In genomic region chr5:142745268-142745667, GRCh38 we compare ENCODE assay signal across 1 cellular context.
TF ChIP-seq lines count a peak whose summit lies in the region.

No MANE protein-coding gene starts in this region.

TF ChIP-seq in WTC11, 78 proteins besides CTCF, POLR2A, EP300 and RAD21 (continued from another document):
- TF ChIP-seq, protein P1, sequence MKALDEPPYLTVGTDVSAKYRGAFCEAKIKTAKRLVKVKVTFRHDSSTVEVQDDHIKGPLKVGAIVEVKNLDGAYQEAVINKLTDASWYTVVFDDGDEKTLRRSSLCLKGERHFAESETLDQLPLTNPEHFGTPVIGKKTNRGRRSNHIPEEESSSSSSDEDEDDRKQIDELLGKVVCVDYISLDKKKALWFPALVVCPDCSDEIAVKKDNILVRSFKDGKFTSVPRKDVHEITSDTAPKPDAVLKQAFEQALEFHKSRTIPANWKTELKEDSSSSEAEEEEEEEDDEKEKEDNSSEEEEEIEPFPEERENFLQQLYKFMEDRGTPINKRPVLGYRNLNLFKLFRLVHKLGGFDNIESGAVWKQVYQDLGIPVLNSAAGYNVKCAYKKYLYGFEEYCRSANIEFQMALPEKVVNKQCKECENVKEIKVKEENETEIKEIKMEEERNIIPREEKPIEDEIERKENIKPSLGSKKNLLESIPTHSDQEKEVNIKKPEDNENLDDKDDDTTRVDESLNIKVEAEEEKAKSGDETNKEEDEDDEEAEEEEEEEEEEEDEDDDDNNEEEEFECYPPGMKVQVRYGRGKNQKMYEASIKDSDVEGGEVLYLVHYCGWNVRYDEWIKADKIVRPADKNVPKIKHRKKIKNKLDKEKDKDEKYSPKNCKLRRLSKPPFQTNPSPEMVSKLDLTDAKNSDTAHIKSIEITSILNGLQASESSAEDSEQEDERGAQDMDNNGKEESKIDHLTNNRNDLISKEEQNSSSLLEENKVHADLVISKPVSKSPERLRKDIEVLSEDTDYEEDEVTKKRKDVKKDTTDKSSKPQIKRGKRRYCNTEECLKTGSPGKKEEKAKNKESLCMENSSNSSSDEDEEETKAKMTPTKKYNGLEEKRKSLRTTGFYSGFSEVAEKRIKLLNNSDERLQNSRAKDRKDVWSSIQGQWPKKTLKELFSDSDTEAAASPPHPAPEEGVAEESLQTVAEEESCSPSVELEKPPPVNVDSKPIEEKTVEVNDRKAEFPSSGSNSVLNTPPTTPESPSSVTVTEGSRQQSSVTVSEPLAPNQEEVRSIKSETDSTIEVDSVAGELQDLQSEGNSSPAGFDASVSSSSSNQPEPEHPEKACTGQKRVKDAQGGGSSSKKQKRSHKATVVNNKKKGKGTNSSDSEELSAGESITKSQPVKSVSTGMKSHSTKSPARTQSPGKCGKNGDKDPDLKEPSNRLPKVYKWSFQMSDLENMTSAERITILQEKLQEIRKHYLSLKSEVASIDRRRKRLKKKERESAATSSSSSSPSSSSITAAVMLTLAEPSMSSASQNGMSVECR (CRISPR knock-in tag; IDR thresholded peaks at IDR 0.05; ENCODE audit: borderline replicate concordance), result no peak
- no peak for TF ChIP-seq ZBTB21 (CRISPR knock-in tag; IDR thresholded peaks at IDR 0.05; ENCODE audit: borderline replicate concordance)
- TF ChIP-seq MLX (CRISPR knock-in tag; IDR thresholded peaks at IDR 0.05), result no peak
- TF ChIP-seq PREB (CRISPR knock-in tag; IDR thresholded peaks at IDR 0.05; ENCODE audit: borderline replicate concordance), result no peak
- TF ChIP-seq NR2C2 (CRISPR knock-in tag; IDR thresholded peaks at IDR 0.05), result no peak
- TF ChIP-seq, protein P2, sequence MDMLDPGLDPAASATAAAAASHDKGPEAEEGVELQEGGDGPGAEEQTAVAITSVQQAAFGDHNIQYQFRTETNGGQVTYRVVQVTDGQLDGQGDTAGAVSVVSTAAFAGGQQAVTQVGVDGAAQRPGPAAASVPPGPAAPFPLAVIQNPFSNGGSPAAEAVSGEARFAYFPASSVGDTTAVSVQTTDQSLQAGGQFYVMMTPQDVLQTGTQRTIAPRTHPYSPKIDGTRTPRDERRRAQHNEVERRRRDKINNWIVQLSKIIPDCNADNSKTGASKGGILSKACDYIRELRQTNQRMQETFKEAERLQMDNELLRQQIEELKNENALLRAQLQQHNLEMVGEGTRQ (CRISPR knock-in tag; IDR thresholded peaks at IDR 0.05), result no peak
- no peak for TF ChIP-seq FOXP1 (CRISPR knock-in tag; IDR thresholded peaks at IDR 0.05; ENCODE audit: borderline replicate concordance)
- TF ChIP-seq SMAD3 (CRISPR knock-in tag; IDR thresholded peaks at IDR 0.05; ENCODE audit: borderline replicate concordance), result no peak
- no peak for TF ChIP-seq FOXK1 (CRISPR knock-in tag; IDR thresholded peaks at IDR 0.05)
- TF ChIP-seq ETV6 (CRISPR knock-in tag; IDR thresholded peaks at IDR 0.05), result no peak
- TF ChIP-seq, protein P3, sequence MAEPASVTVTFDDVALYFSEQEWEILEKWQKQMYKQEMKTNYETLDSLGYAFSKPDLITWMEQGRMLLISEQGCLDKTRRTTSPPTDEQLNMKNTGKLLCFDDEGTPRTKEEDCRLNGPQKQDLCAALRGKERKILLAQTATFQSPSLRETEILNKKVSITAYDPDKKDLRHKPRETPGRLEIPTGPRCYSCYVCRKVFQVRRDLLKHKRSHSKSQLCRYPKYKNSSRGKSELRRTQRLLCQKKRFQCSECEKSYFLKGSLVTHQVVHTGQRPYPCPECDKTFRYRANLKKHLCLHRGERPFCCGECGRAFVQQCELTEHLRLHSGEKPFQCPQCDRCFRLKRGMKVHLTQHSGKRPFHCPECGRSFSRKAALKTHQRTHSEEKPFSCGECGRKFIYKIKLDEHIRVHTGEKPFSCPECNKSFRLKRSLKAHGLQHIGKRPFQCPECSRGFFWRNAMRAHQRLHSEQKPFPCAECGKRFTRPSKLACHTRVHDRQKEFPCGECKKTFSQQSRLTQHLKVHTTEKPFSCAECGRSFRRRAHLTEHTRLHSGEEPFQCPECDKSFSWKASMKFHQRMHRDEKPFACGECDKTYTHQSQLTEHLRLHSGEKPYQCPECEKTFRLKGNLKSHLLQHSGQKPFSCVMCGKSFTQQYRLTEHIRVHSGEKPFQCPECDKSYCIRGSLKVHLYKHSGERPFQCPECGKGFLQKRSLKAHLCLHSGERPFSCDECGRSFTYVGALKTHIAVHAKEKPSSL (CRISPR knock-in tag; conservative IDR thresholded peaks at IDR 0.05), result no peak
- no peak for TF ChIP-seq ZNF121 (CRISPR knock-in tag; IDR thresholded peaks at IDR 0.05)
- no peak for TF ChIP-seq MXD4 (CRISPR knock-in tag; IDR thresholded peaks at IDR 0.05; ENCODE audit: borderline replicate concordance)
- TF ChIP-seq, protein P4, sequence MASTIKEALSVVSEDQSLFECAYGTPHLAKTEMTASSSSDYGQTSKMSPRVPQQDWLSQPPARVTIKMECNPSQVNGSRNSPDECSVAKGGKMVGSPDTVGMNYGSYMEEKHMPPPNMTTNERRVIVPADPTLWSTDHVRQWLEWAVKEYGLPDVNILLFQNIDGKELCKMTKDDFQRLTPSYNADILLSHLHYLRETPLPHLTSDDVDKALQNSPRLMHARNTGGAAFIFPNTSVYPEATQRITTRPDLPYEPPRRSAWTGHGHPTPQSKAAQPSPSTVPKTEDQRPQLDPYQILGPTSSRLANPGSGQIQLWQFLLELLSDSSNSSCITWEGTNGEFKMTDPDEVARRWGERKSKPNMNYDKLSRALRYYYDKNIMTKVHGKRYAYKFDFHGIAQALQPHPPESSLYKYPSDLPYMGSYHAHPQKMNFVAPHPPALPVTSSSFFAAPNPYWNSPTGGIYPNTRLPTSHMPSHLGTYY (CRISPR knock-in tag; IDR thresholded peaks at IDR 0.05), result no peak
- no peak for TF ChIP-seq ZNF396 (CRISPR knock-in tag; IDR thresholded peaks at IDR 0.05; ENCODE audit: borderline replicate concordance)
- no peak for TF ChIP-seq RORB (CRISPR knock-in tag; IDR thresholded peaks at IDR 0.05)
- TF ChIP-seq GTF2I (CRISPR knock-in tag; conservative IDR thresholded peaks at IDR 0.05), result no peak
- no peak for TF ChIP-seq ZNF263 (CRISPR knock-in tag; IDR thresholded peaks at IDR 0.05; ENCODE audit: low read depth)
